ENCODE assay signal across 16 cellular contexts in the genomic region with DNA sequence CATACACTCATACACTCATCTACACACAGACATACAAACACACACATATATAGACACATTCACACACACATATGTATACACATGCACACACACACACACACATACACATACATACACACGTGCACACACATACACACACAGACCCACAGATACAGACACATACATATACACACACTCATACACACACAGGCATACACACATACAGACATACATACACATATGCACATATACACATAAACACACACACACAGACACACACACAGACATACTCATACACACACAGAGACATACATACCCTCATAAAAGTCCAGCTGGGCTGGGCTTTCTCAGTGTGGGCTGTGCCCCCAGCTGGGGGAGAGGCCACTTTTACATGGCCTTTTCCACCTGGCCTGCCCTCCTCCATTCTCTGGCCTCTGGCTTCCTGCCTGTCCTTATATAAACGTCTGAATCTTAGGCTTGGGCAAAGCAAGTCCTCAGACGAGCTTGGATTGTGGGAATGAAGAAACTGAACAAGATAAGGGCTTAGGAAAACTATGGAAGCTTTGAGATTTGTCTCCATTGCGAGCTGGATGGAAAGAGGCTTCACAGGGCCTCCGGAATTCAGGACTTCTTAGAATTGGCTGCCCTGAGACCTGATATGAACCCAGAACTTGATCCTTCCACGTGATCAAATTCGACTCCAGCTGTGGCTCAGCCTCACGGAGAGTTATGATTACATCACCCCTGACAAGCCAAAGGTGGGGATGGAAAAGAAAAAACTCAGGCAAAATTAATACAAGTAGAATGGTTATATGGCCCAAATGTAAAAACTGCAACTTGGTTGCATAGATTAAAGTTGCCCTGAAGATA. TPM values are rescaled to one million over a fixed set of nuclear protein-coding genes. Genes with fewer than 3 reads are reported as not detected.
A peak's percentile ranks its signal among the peaks of the same experiment; 100 is the strongest.
DNase-seq lines count a peak whose midpoint lies in the region; ATAC-seq and TF ChIP-seq lines count a peak whose summit lies in the region.
"Had no signal": no experiment of that assay in that cellular context is flagged by ENCODE, and none has a peak within 500 bp of the region (broad histone marks: within the 10 kb centered on the region; RNA-seq: fewer than 3 reads in every experiment).

No MANE protein-coding gene starts in this region.

- POLR2A ChIA-PET in MCF 10A (lab: Yijun Ruan, JAX): interaction anchor here (0.7 to 1.4 kb wide), 2 partner anchors 23 to 37 kb away, joined by 3 to 4 read pairs; no protein-coding TSS in a partner anchor

- no peaks in the 10 kb centered on the region for H3K9me2 ChIP-seq in hepatocyte (replicated peaks; ENCODE audit: insufficient read depth)

- no peaks in the 10 kb centered on the region for H3K4me1 Mint-ChIP-seq in MCF 10A (ENCODE audit: insufficient read depth, unreplicated experiment)

- 63% methylated on average over 8 of the region's 8 CpGs for WGBS in hepatocyte (ENCODE audit: low lambda C conversion rate, missing lambda C conversion rate)

- H3K4me3 ChIP-seq in breast epithelium (no peak overlapping the region), choroid plexus epithelial cell (ENCODE audit: low read depth, low read length) (no peak overlapping the region), hepatocyte (no peak overlapping the region), subcutaneous abdominal adipose tissue (ENCODE audit: low read depth in 1 of 5, low read length in 5 of 5) (peak overlapping the region in 1 of 5 donors; percentile 17)
- H3K4me3 ChIP-seq: GM23338, spleen had no signal

- H3K36me3 ChIP-seq in breast epithelium (no peaks in the 10 kb centered on the region), hepatocyte (replicated peaks; ENCODE audit: insufficient read depth, low read depth) (no peaks in the 10 kb centered on the region), subcutaneous abdominal adipose tissue (ENCODE audit: control insufficient read depth in 5 of 5, insufficient read depth in 5 of 5, low read length in 5 of 5) (no peaks in the 10 kb centered on the region)
- H3K36me3 ChIP-seq: spleen had no signal

- ATAC-seq in GM19328 (IDR thresholded peaks at IDR 0.05; ENCODE audit: unreplicated experiment) (no peak), GM18867 (IDR thresholded peaks at IDR 0.05; ENCODE audit: unreplicated experiment) (no peak)
- ATAC-seq: activated T-cell treated with anti-CD3 and anti-CD28 coated beads, Interleukin-2, amount 50 U/mL, for 72 hours; GM23338 had no signal

- TF ChIP-seq POLR2A in breast epithelium (IDR thresholded peaks at IDR 0.05): no peak

- no peaks in the 10 kb centered on the region for H3K36me3 Mint-ChIP-seq in MCF 10A (ENCODE audit: insufficient read depth, unreplicated experiment)

- H3K4me2 ChIP-seq in hepatocyte: peak overlapping the region; percentile 2
- H3K4me2 ChIP-seq: GM23338 had no signal

- H3K27ac ChIP-seq in breast epithelium (peak overlapping the region; percentile 40 to 48), hepatocyte (peak overlapping the region; percentile 66), subcutaneous abdominal adipose tissue (ENCODE audit: low read depth, low read length) (peak overlapping the region; percentile 34)
- H3K27ac ChIP-seq: spleen had no signal

- no peaks in the 10 kb centered on the region for H3K27me3 ChIP-seq in breast epithelium
- no peaks in the 10 kb centered on the region for H3K27me3 ChIP-seq in hepatocyte
- no peaks in the 10 kb centered on the region for H3K27me3 ChIP-seq in subcutaneous abdominal adipose tissue (ENCODE audit: control insufficient read depth in 5 of 5, insufficient read depth in 4 of 5, low read length in 5 of 5)

- H3K27ac Mint-ChIP-seq in MCF 10A (ENCODE audit: low read depth, unreplicated experiment): no peak overlapping the region
- H3K27ac Mint-ChIP-seq: activated T-cell treated with anti-CD3 and anti-CD28 coated beads, Interleukin-2, amount 50 U/mL, for 72 hours; GM23338 had no signal

- H4K20me1 ChIP-seq in hepatocyte (ENCODE audit: insufficient read depth, poor library complexity, severe bottlenecking): no peaks in the 10 kb centered on the region

- DNase-seq in breast epithelium (ENCODE audit: low spot score in 2 of 2): no peak
- DNase-seq in MCF 10A (ENCODE audit: unreplicated experiment): no peak
- peak; percentile 87 for DNase-seq in choroid plexus epithelial cell (ENCODE audit: low read depth)
- DNase-seq in hepatocyte (ENCODE audit: low spot score): no peak
- DNase-seq in occipital lobe (lab: John Stamatoyannopoulos, UW): no peak
- DNase-seq: activated CD4-positive, alpha-beta T cell treated with anti-CD3 and anti-CD28 coated beads for 1 hour; activated T-cell treated with anti-CD3 and anti-CD28 coated beads, Interleukin-2, amount 50 U/mL, for 72 hours; NCI-H1694 treated with DMSO at 0.1 percent for 48 hours; spleen; trophoblast cell had no signal

- H3K4me1 ChIP-seq in breast epithelium (no peaks in the 10 kb centered on the region), hepatocyte (ENCODE audit: insufficient read depth) (peaks cover 34% of the 10 kb centered on the region), subcutaneous abdominal adipose tissue (ENCODE audit: control insufficient read depth in 5 of 5, insufficient read depth in 5 of 5, low read length in 5 of 5) (peaks cover 0 to 37% (median 31%) of the 10 kb centered on the region in 5 donors)

- CTCF ChIA-PET in MCF 10A (lab: Yijun Ruan, JAX): interaction anchor here (0.6 to 0.7 kb wide), 4 partner anchors 38 to 1310 kb away, joined by 3 to 4 read pairs (median 3); partner anchors contain the start of gene CST9

- no peak for TF ChIP-seq CTCF in breast epithelium (IDR thresholded peaks at IDR 0.05)
- no peak for TF ChIP-seq CTCF in MCF 10A (IDR thresholded peaks at IDR 0.05; ENCODE audit: unreplicated experiment)
- no peak for TF ChIP-seq CTCF in choroid plexus epithelial cell (conservative IDR thresholded peaks at IDR 0.05; ENCODE audit: low read depth, low read length)
- no peak for TF ChIP-seq CTCF in hepatocyte (IDR thresholded peaks at IDR 0.05; ENCODE audit: poor library complexity)

- no TSS peak for BruUV-seq in MCF 10A (replicated peaks; lab: Mats Ljungman, UMichigan)

- no peaks in the 10 kb centered on the region for H3K79me2 ChIP-seq in hepatocyte

- no peak overlapping the region for H3K9ac ChIP-seq in subcutaneous abdominal adipose tissue (ENCODE audit: low read length in 5 of 5)

- intact Hi-C loops in breast epithelium (cut with DNase I; ENCODE audit: low total_unique reads): no loop called here
- intact Hi-C loops in MCF 10A (cut with micrococcal nuclease): loop anchor here (10.0 kb wide), 1 partner anchor 65 kb away; no protein-coding TSS in a partner anchor

- no peaks in the 10 kb centered on the region for H3K9me3 ChIP-seq in breast epithelium
- no peaks in the 10 kb centered on the region for H3K9me3 ChIP-seq in hepatocyte (ENCODE audit: low read depth)
- no peaks in the 10 kb centered on the region for H3K9me3 ChIP-seq in subcutaneous abdominal adipose tissue (ENCODE audit: control insufficient read depth in 5 of 5, low read length in 5 of 5)
- H3K9me3 ChIP-seq: spleen had no signal

- no peak overlapping the region for H3K4me3 Mint-ChIP-seq in MCF 10A (ENCODE audit: unreplicated experiment)
- H3K4me3 Mint-ChIP-seq: activated T-cell treated with anti-CD3 and anti-CD28 coated beads, Interleukin-2, amount 50 U/mL, for 72 hours; GM23338 had no signal

- H2AFZ ChIP-seq in hepatocyte: no peak overlapping the region
- H2AFZ ChIP-seq: GM23338 had no signal

- no peaks in the 10 kb centered on the region for H3K27me3 Mint-ChIP-seq in MCF 10A (ENCODE audit: insufficient read depth, unreplicated experiment)

- no peaks in the 10 kb centered on the region for H3K9me3 Mint-ChIP-seq in MCF 10A (ENCODE audit: unreplicated experiment)
- H3K9me3 Mint-ChIP-seq: activated T-cell treated with anti-CD3 and anti-CD28 coated beads, Interleukin-2, amount 50 U/mL, for 72 hours; GM23338 had no signal

RNA-seq across cellular contexts. Expression of gene CST3, which starts 22.5 kb away (rescaled TPM):
- total RNA-seq in breast epithelium (1,000 to 10,000 TPM in 1 of 3 donors, 100 to 1,000 TPM in 2; 498 to 1,982 (median 699) TPM), MCF 10A (2022) (303 and 315 TPM in 2 replicates), hepatocyte (881 and 921 TPM in 2 replicates), occipital lobe (104 TPM)
- 2,777 and 2,850 TPM in 2 replicates for polyA plus RNA-seq in hepatocyte

RNA-seq across cellular contexts. Expression of gene CST4, which starts 28.6 kb away (rescaled TPM):
- not detected for total RNA-seq in breast epithelium
- total RNA-seq in MCF 10A (2022): not detected in 2 replicates
- 0.23 and 0.52 TPM in 2 replicates for total RNA-seq in hepatocyte
- not detected in 2 replicates for polyA plus RNA-seq in hepatocyte
- total RNA-seq in occipital lobe: not detected
- total RNA-seq: A172; activated T-cell treated with anti-CD3 and anti-CD28 coated beads, Interleukin-2, amount 50 U/mL, for 72 hours; astrocyte; GM23338; spleen had no signal
- polyA plus RNA-seq: GM23338, spleen had no signal

RNA-seq across cellular contexts. Expression of gene CST9, which starts 54.5 kb away (rescaled TPM):
- total RNA-seq in breast epithelium (1 to 10 TPM in 1 of 3 donors, not detected in 2; 2.3 TPM), MCF 10A (2022) (not detected in 2 replicates), hepatocyte (not detected in 2 replicates), occipital lobe (not detected)
- polyA plus RNA-seq in hepatocyte: not detected in 2 replicates
- total RNA-seq: A172; activated T-cell treated with anti-CD3 and anti-CD28 coated beads, Interleukin-2, amount 50 U/mL, for 72 hours; astrocyte; GM23338; spleen had no signal
- polyA plus RNA-seq: GM23338, spleen had no signal
